Comparison of ENCODE assay signal across 8 cellular contexts in genomic region chr2:215269397-215270117, GRCh38. TPM values are rescaled to one million over a fixed set of nuclear protein-coding genes. Genes with fewer than 3 reads are reported as not detected.
DNase-seq lines count a peak whose midpoint lies in the region; ATAC-seq and TF ChIP-seq lines count a peak whose summit lies in the region.

No MANE protein-coding gene starts in this region.

- DNase-seq in GM10266 (ENCODE audit: extremely low spot score): peak; percentile 39
- peak; percentile 77 for DNase-seq in NCI-H748 (lab: John Stamatoyannopoulos, UW; ENCODE audit: unreplicated experiment)
- peak; percentile 68 for DNase-seq in activated CD8-positive, alpha-beta T cell treated with anti-CD3 and anti-CD28 coated beads, Interleukin-2, amount 10 ng/mL, durations not matched to agents 7 days and 5 days
- peak; percentile 14 for DNase-seq in epithelial cell of prostate (ENCODE audit: low read depth, low spot score)
- DNase-seq in naive thymus-derived CD4-positive, alpha-beta T cell: peak in 8 of 9 donors; percentile 21 to 59 (median 38)
- peak; percentile 57 for DNase-seq in stimulated activated naive CD8-positive, alpha-beta T cell treated with anti-CD3 and anti-CD28 coated beads, Interleukin-15, Interleukin-2, amounts not matched to agents 100 U/mL and 50 U/mL, for 24 hours

- intact Hi-C loops in naive thymus-derived CD4-positive, alpha-beta T cell (cut with micrococcal nuclease): loop anchor here (1.0 to 2.0 kb wide), 4 partner anchors 43 to 1463 kb away; partner anchors contain the start of gene ATIC (in 1 of the 2)

- ATAC-seq in HG03378 (IDR thresholded peaks at IDR 0.05; ENCODE audit: unreplicated experiment): peak; percentile 70
- no peak for ATAC-seq in activated CD8-positive, alpha-beta T cell treated with anti-CD3 and anti-CD28 coated beads, Interleukin-2, amount 10 ng/mL, durations not matched to agents 7 days and 5 days
- peak; percentile 81 for ATAC-seq in naive thymus-derived CD4-positive, alpha-beta T cell
- ATAC-seq in stimulated activated naive CD8-positive, alpha-beta T cell treated with anti-CD3 and anti-CD28 coated beads, Interleukin-15, Interleukin-2, amounts not matched to agents 100 U/mL and 50 U/mL, for 24 hours: no peak
- no peak for ATAC-seq in GM18870 (IDR thresholded peaks at IDR 0.05; ENCODE audit: unreplicated experiment)

- no peaks in the 10 kb centered on the region for H3K27me3 Mint-ChIP-seq in activated CD8-positive, alpha-beta T cell treated with anti-CD3 and anti-CD28 coated beads, Interleukin-2, amount 10 ng/mL, durations not matched to agents 7 days and 5 days (ENCODE audit: low read depth)
- peaks cover 0 to 6% (median 3%) of the 10 kb centered on the region in 5 donors for H3K27me3 Mint-ChIP-seq in naive thymus-derived CD4-positive, alpha-beta T cell

- CTCF ChIA-PET in activated CD8-positive, alpha-beta T cell treated with anti-CD3 and anti-CD28 coated beads, Interleukin-2, amount 10 ng/mL, durations not matched to agents 7 days and 5 days (lab: Charles Lee): interaction anchor here (0.6 to 1.7 kb wide), 8 partner anchors 11 to 1824 kb away, joined by 3 to 4 read pairs (median 3); no protein-coding TSS in a partner anchor
- CTCF ChIA-PET in naive thymus-derived CD4-positive, alpha-beta T cell (lab: Charles Lee): interaction anchor here (0.6 to 0.8 kb wide), 11 partner anchors 67 to 1354 kb away, joined by 3 to 8 read pairs (median 4); no protein-coding TSS in a partner anchor

- TF ChIP-seq CTCF in GM10266 (IDR thresholded peaks at IDR 0.05; ENCODE audit: control insufficient read depth, insufficient read depth, low read depth, missing control alignments): peak; percentile 64

- no peaks in the 10 kb centered on the region for H3K36me3 ChIP-seq in naive thymus-derived CD4-positive, alpha-beta T cell (ENCODE audit: control insufficient read depth in 2 of 3, insufficient read depth in 3 of 3, low read length in 3 of 3)

- H3K4me3 ChIP-seq in naive thymus-derived CD4-positive, alpha-beta T cell (ENCODE audit: low read length): no peak overlapping the region

- no peak overlapping the region for H3K4me3 Mint-ChIP-seq in activated CD8-positive, alpha-beta T cell treated with anti-CD3 and anti-CD28 coated beads, Interleukin-2, amount 10 ng/mL, durations not matched to agents 7 days and 5 days
- H3K4me3 Mint-ChIP-seq in naive thymus-derived CD4-positive, alpha-beta T cell: no peak overlapping the region

- H3K9me3 ChIP-seq in naive thymus-derived CD4-positive, alpha-beta T cell (ENCODE audit: control insufficient read depth in 2 of 3, low read length in 3 of 3): no peaks in the 10 kb centered on the region

- no peaks in the 10 kb centered on the region for H3K36me3 Mint-ChIP-seq in activated CD8-positive, alpha-beta T cell treated with anti-CD3 and anti-CD28 coated beads, Interleukin-2, amount 10 ng/mL, durations not matched to agents 7 days and 5 days (ENCODE audit: low read depth)
- H3K36me3 Mint-ChIP-seq in naive thymus-derived CD4-positive, alpha-beta T cell: no peaks in the 10 kb centered on the region

- no peak overlapping the region for H3K27ac Mint-ChIP-seq in activated CD8-positive, alpha-beta T cell treated with anti-CD3 and anti-CD28 coated beads, Interleukin-2, amount 10 ng/mL, durations not matched to agents 7 days and 5 days
- H3K27ac Mint-ChIP-seq in naive thymus-derived CD4-positive, alpha-beta T cell: no peak overlapping the region

- POLR2A ChIA-PET in activated CD8-positive, alpha-beta T cell treated with anti-CD3 and anti-CD28 coated beads, Interleukin-2, amount 10 ng/mL, durations not matched to agents 7 days and 5 days (lab: Charles Lee): interaction anchor here (0.7 kb wide), 1 partner anchor 9 kb away, joined by 4 read pairs; no protein-coding TSS in a partner anchor
- POLR2A ChIA-PET in naive thymus-derived CD4-positive, alpha-beta T cell (lab: Charles Lee): interaction anchor here (0.6 kb wide), 1 partner anchor 38 kb away, joined by 3 read pairs; no protein-coding TSS in a partner anchor

- H3K4me1 ChIP-seq in naive thymus-derived CD4-positive, alpha-beta T cell (ENCODE audit: control insufficient read depth in 2 of 2, insufficient read depth in 2 of 2, low read length in 2 of 2): no peaks in the 10 kb centered on the region

- H3K9me3 Mint-ChIP-seq in activated CD8-positive, alpha-beta T cell treated with anti-CD3 and anti-CD28 coated beads, Interleukin-2, amount 10 ng/mL, durations not matched to agents 7 days and 5 days (ENCODE audit: insufficient read depth): no peaks in the 10 kb centered on the region
- no peaks in the 10 kb centered on the region for H3K9me3 Mint-ChIP-seq in naive thymus-derived CD4-positive, alpha-beta T cell

- H3K27ac ChIP-seq in epithelial cell of prostate: no peak overlapping the region
- H3K27ac ChIP-seq in naive thymus-derived CD4-positive, alpha-beta T cell (ENCODE audit: low read depth, low read length): no peak overlapping the region

- no peaks in the 10 kb centered on the region for H3K4me1 Mint-ChIP-seq in activated CD8-positive, alpha-beta T cell treated with anti-CD3 and anti-CD28 coated beads, Interleukin-2, amount 10 ng/mL, durations not matched to agents 7 days and 5 days (ENCODE audit: low read depth)
- H3K4me1 Mint-ChIP-seq in naive thymus-derived CD4-positive, alpha-beta T cell: peaks cover 0 to 4% (median 0%) of the 10 kb centered on the region in 7 donors

- no peaks in the 10 kb centered on the region for H3K27me3 ChIP-seq in naive thymus-derived CD4-positive, alpha-beta T cell (ENCODE audit: control insufficient read depth in 2 of 2, insufficient read depth in 2 of 2, low read length in 2 of 2)

RNA-seq across cellular contexts. Expression of gene ATIC, which starts 42.3 kb away (rescaled TPM):
- total RNA-seq in activated CD8-positive, alpha-beta T cell treated with anti-CD3 and anti-CD28 coated beads, Interleukin-2, amount 10 ng/mL, durations not matched to agents 7 days and 5 days: 100 to 1,000 TPM; 170 to 182 TPM
- 100 to 1,000 TPM in 1 of 5 experiments, 10 to 100 TPM in 4; 62.1 to 170 (median 83.2) TPM for total RNA-seq in naive thymus-derived CD4-positive, alpha-beta T cell
- 100 to 1,000 TPM; 170 to 205 TPM for polyA plus RNA-seq in naive thymus-derived CD4-positive, alpha-beta T cell

Comparison
In these comparisons a context has a peak if more than half of its experiments do, and no peak if none do; other contexts are left out.
1. DNase-seq: peak in every context shown above with its lines; median percentile 77 in NCI-H748; 68 in activated CD8-positive, alpha-beta T cell treated with anti-CD3 and anti-CD28 coated beads, Interleukin-2, amount 10 ng/mL, durations not matched to agents 7 days and 5 days; 57 in stimulated activated naive CD8-positive, alpha-beta T cell treated with anti-CD3 and anti-CD28 coated beads, Interleukin-15, Interleukin-2, amounts not matched to agents 100 U/mL and 50 U/mL, for 24 hours; 39 in GM10266; 38 in naive thymus-derived CD4-positive, alpha-beta T cell; 14 in epithelial cell of prostate.
2. ATAC-seq: peak in HG03378 (single experiment) and naive thymus-derived CD4-positive, alpha-beta T cell (single experiment); none in activated CD8-positive, alpha-beta T cell treated with anti-CD3 and anti-CD28 coated beads, Interleukin-2, amount 10 ng/mL, durations not matched to agents 7 days and 5 days (single experiment), stimulated activated naive CD8-positive, alpha-beta T cell treated with anti-CD3 and anti-CD28 coated beads, Interleukin-15, Interleukin-2, amounts not matched to agents 100 U/mL and 50 U/mL, for 24 hours (single experiment) and GM18870 (single experiment).